In the genomic region with DNA sequence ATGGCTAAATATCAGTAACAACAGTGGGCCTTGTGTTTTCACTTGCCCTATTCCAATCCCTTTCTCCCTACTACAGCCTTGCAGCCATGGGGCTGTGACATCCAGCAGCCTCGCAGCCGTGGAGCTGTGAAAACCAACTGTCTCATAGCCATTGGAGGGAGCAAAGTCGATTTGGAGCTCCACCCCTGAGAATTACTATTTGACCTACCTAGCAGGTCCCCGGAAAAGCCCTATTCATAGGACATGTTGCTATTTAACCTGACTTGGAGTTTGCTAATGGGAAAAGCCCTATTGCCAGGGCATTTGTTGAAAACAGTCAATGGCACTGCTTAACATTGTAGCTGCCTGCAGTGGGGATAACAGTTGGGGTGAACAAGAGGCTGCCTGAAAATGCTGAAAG, we compare ENCODE assay signal across 23 cellular contexts. TPM values are rescaled to one million over a fixed set of nuclear protein-coding genes. Genes with fewer than 3 reads are reported as not detected.
"Had no signal": no experiment of that assay in that cellular context is flagged by ENCODE, and none has a peak within 500 bp of the region (broad histone marks: within the 10 kb centered on the region; RNA-seq: fewer than 3 reads in every experiment).

No MANE protein-coding gene starts in this region.

- H3K4me3 ChIP-seq: SK-N-MC had no signal

- H3K27me3 ChIP-seq: brain microvascular endothelial cell had no signal

- H3K36me3 ChIP-seq: brain microvascular endothelial cell had no signal

- H3K27ac ChIP-seq: brain microvascular endothelial cell, SK-N-MC, VCaP had no signal

- DNase-seq: activated CD4-positive, alpha-beta memory T cell treated with anti-CD3 and anti-CD28 coated beads for 36 hours; activated CD4-positive, alpha-beta T cell treated with anti-CD3 and anti-CD28 coated beads, Interleukin-2, amount 10 ng/mL, durations not matched to agents 7 days and 5 days; activated CD4-positive, CD25-positive, alpha-beta regulatory T cell; activated CD8-positive, alpha-beta memory T cell treated with anti-CD3 and anti-CD28 coated beads for 24 hours; activated effector memory CD4-positive, alpha-beta T cell treated with anti-CD3 and anti-CD28 coated beads, Interleukin-2, amount 50 U/mL, for 16 hours; activated naive CD4-positive, alpha-beta T cell treated with Interleukin-2 at 50 U/mL for 16 hours; activated T-cell treated with anti-CD3 and anti-CD28 coated beads, Interleukin-2, amount 50 U/mL, for 4 hours; brain microvascular endothelial cell; KG1; NCI-H1048; NCI-H1930; NCI-H2171 treated with DMSO at 0.1 percent for 48 hours; NCI-H226; NCI-H510A; NCI-H526 treated with DMSO at 0.1 percent for 48 hours; NCI-H82; RPMI8226; T-helper 1 cell had no signal

- ATAC-seq: activated naive CD4-positive, alpha-beta T cell treated with anti-CD3 and anti-CD28 coated beads, Interleukin-2, amount 50 U/mL, for 72 hours; activated T-cell treated with anti-CD3 and anti-CD28 coated beads, Interleukin-2, amount 50 U/mL, for 4 hours; Right ventricle myocardium inferior had no signal

RNA-seq across cellular contexts. Expression of a gene that starts 49.0 kb away (rescaled TPM):
- total RNA-seq: OCI-LY7 had no signal
